In genomic region chr12:52392465-52393007, GRCh38 we compare ENCODE assay signal across 25 cellular contexts. TPM values are rescaled to one million over a fixed set of nuclear protein-coding genes. Genes with fewer than 3 reads are reported as not detected.
"Had no signal": no experiment of that assay in that cellular context is flagged by ENCODE, and none has a peak within 500 bp of the region (broad histone marks: within the 10 kb centered on the region; RNA-seq: fewer than 3 reads in every experiment).

No MANE protein-coding gene starts in this region.

- FAIRE-seq: astrocyte had no signal

- H3K27ac ChIP-seq: Peyer's patch had no signal

- H3K4me3 Mint-ChIP-seq: activated CD8-positive, alpha-beta T cell treated with anti-CD3 and anti-CD28 coated beads, Interleukin-2, amount 10 ng/mL, durations not matched to agents 7 days and 5 days; activated naive CD8-positive, alpha-beta T cell treated with anti-CD3 and anti-CD28 coated beads, Interleukin-2, amount 50 U/mL, for 24 hours; brain; T-helper 17 cell; WTC11 had no signal

- H3K27me3 ChIP-seq: Peyer's patch had no signal

- H3K27me3 Mint-ChIP-seq: activated naive CD8-positive, alpha-beta T cell treated with anti-CD3 and anti-CD28 coated beads, Interleukin-2, amount 50 U/mL, for 24 hours had no signal

- H3K36me3 ChIP-seq: Peyer's patch had no signal

- H3K9me3 Mint-ChIP-seq: activated naive CD8-positive, alpha-beta T cell treated with anti-CD3 and anti-CD28 coated beads, Interleukin-2, amount 50 U/mL, for 24 hours; WTC11 had no signal

- H3K4me1 ChIP-seq: Peyer's patch had no signal

- ATAC-seq: activated CD8-positive, alpha-beta T cell treated with anti-CD3 and anti-CD28 coated beads, Interleukin-2, amount 10 ng/mL, durations not matched to agents 7 days and 5 days; activated naive CD8-positive, alpha-beta T cell treated with anti-CD3 and anti-CD28 coated beads, Interleukin-2, amount 50 U/mL, for 24 hours; T-helper 17 cell; WTC11 had no signal

- H3K4me3 ChIP-seq: Peyer's patch had no signal

- H3K36me3 Mint-ChIP-seq: brain, WTC11 had no signal

- H3K9me3 ChIP-seq: Peyer's patch had no signal

- H3K4me1 Mint-ChIP-seq: activated naive CD8-positive, alpha-beta T cell treated with anti-CD3 and anti-CD28 coated beads, Interleukin-2, amount 50 U/mL, for 24 hours had no signal

- H3K27ac Mint-ChIP-seq: activated CD8-positive, alpha-beta T cell treated with anti-CD3 and anti-CD28 coated beads, Interleukin-2, amount 10 ng/mL, durations not matched to agents 7 days and 5 days; activated naive CD8-positive, alpha-beta T cell treated with anti-CD3 and anti-CD28 coated beads, Interleukin-2, amount 50 U/mL, for 24 hours; T-helper 17 cell; WTC11 had no signal

- DNase-seq: activated CD4-positive, alpha-beta T cell treated with anti-CD3 and anti-CD28 coated beads for 48 hours; activated CD4-positive, alpha-beta T cell treated with anti-CD3 and anti-CD28 coated beads, Interleukin-2, amount 50 U/mL, for 4 hours; activated CD4-positive, CD25-positive, alpha-beta regulatory T cell treated with anti-CD3 and anti-CD28 coated beads, Interleukin-2, amount 50 U/mL, for 72 hours; activated CD8-positive, alpha-beta memory T cell treated with anti-CD3 and anti-CD28 coated beads, Interleukin-2, amount 50 U/mL, for 48 hours; activated CD8-positive, alpha-beta T cell treated with anti-CD3 and anti-CD28 coated beads, Interleukin-2, amount 10 ng/mL, durations not matched to agents 7 days and 5 days; activated naive CD4-positive, alpha-beta T cell treated with anti-CD3 and anti-CD28 coated beads, Interleukin-2, amount 50 U/mL, for 16 hours; activated naive CD8-positive, alpha-beta T cell treated with anti-CD3 and anti-CD28 coated beads, Interleukin-2, amount 50 U/mL, for 24 hours; activated T-cell treated with anti-CD3 and anti-CD28 coated beads, Interleukin-2, amount 50 U/mL, for 1 hour; amniotic stem cell; KG1; NCI-H1092 treated with DMSO at 0.1 percent for 48 hours; NCI-H1436; NCI-H2029 treated with DMSO at 0.1 percent for 48 hours; NCI-H446; NCI-H524; SIG-M5; T-helper 17 cell; T-helper 9 cell had no signal

RNA-seq across cellular contexts. Expression of gene KRT84, which starts 7.1 kb away (rescaled TPM):
- total RNA-seq: activated CD8-positive, alpha-beta T cell treated with anti-CD3 and anti-CD28 coated beads, Interleukin-2, amount 10 ng/mL, durations not matched to agents 7 days and 5 days; astrocyte; cerebellum; LHCN-M2; M059J; Peyer's patch; T-helper 17 cell; WTC11 had no signal

RNA-seq across cellular contexts. Expression of gene KRT82, which starts 13.6 kb away (rescaled TPM):
- total RNA-seq: activated CD8-positive, alpha-beta T cell treated with anti-CD3 and anti-CD28 coated beads, Interleukin-2, amount 10 ng/mL, durations not matched to agents 7 days and 5 days; astrocyte; cerebellum; LHCN-M2; M059J; Peyer's patch; T-helper 17 cell; WTC11 had no signal

RNA-seq across cellular contexts. Expression of gene KRT85, which starts 25.3 kb away (rescaled TPM):
- total RNA-seq: activated CD8-positive, alpha-beta T cell treated with anti-CD3 and anti-CD28 coated beads, Interleukin-2, amount 10 ng/mL, durations not matched to agents 7 days and 5 days; astrocyte; cerebellum; LHCN-M2; M059J; Peyer's patch; T-helper 17 cell; WTC11 had no signal

RNA-seq across cellular contexts. Expression of gene KRT75, which starts 41.6 kb away (rescaled TPM):
- total RNA-seq: activated CD8-positive, alpha-beta T cell treated with anti-CD3 and anti-CD28 coated beads, Interleukin-2, amount 10 ng/mL, durations not matched to agents 7 days and 5 days; astrocyte; cerebellum; LHCN-M2; Peyer's patch; T-helper 17 cell; WTC11 had no signal

RNA-seq across cellular contexts. Expression of gene KRT6B, which starts 59.4 kb away (rescaled TPM):
- total RNA-seq: activated CD8-positive, alpha-beta T cell treated with anti-CD3 and anti-CD28 coated beads, Interleukin-2, amount 10 ng/mL, durations not matched to agents 7 days and 5 days; astrocyte; cerebellum; LHCN-M2; M059J; Peyer's patch; T-helper 17 cell; WTC11 had no signal
